In the genomic region with DNA sequence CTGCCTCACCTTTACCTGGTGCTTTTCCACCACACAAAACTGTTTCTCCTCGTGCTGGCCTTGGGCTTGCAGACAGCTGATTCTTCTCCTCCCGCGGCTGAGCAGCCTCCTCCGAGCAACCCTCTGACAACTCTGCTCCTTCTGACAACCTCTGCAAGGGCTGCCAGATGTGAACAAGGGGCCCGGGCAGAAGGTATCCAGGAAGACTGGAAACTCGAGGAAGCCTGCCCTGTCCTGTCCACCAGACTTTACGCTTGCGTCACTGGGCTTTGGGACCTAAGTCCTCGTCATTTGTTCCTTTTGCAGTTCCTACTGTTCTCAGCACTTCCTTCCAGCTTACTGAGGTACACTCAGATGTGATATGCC, we compare ENCODE assay signal across 1 cellular context.
TF ChIP-seq lines count a peak whose summit lies in the region.

No MANE protein-coding gene starts in this region.

TF ChIP-seq in GM23338, 12 proteins besides CTCF, POLR2A, EP300 and RAD21 (continued from another document):
- TF ChIP-seq, protein P1, sequence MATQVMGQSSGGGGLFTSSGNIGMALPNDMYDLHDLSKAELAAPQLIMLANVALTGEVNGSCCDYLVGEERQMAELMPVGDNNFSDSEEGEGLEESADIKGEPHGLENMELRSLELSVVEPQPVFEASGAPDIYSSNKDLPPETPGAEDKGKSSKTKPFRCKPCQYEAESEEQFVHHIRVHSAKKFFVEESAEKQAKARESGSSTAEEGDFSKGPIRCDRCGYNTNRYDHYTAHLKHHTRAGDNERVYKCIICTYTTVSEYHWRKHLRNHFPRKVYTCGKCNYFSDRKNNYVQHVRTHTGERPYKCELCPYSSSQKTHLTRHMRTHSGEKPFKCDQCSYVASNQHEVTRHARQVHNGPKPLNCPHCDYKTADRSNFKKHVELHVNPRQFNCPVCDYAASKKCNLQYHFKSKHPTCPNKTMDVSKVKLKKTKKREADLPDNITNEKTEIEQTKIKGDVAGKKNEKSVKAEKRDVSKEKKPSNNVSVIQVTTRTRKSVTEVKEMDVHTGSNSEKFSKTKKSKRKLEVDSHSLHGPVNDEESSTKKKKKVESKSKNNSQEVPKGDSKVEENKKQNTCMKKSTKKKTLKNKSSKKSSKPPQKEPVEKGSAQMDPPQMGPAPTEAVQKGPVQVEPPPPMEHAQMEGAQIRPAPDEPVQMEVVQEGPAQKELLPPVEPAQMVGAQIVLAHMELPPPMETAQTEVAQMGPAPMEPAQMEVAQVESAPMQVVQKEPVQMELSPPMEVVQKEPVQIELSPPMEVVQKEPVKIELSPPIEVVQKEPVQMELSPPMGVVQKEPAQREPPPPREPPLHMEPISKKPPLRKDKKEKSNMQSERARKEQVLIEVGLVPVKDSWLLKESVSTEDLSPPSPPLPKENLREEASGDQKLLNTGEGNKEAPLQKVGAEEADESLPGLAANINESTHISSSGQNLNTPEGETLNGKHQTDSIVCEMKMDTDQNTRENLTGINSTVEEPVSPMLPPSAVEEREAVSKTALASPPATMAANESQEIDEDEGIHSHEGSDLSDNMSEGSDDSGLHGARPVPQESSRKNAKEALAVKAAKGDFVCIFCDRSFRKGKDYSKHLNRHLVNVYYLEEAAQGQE (IDR thresholded peaks at IDR 0.05; ENCODE audit: unreplicated experiment) = no peak
- TF ChIP-seq, protein P2, sequence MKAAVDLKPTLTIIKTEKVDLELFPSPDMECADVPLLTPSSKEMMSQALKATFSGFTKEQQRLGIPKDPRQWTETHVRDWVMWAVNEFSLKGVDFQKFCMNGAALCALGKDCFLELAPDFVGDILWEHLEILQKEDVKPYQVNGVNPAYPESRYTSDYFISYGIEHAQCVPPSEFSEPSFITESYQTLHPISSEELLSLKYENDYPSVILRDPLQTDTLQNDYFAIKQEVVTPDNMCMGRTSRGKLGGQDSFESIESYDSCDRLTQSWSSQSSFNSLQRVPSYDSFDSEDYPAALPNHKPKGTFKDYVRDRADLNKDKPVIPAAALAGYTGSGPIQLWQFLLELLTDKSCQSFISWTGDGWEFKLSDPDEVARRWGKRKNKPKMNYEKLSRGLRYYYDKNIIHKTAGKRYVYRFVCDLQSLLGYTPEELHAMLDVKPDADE (IDR thresholded peaks at IDR 0.05) = no peak
- no peak for TF ChIP-seq EZH2 (IDR thresholded peaks at IDR 0.05; ENCODE audit: low read depth, unreplicated experiment)
- TF ChIP-seq, protein P3, sequence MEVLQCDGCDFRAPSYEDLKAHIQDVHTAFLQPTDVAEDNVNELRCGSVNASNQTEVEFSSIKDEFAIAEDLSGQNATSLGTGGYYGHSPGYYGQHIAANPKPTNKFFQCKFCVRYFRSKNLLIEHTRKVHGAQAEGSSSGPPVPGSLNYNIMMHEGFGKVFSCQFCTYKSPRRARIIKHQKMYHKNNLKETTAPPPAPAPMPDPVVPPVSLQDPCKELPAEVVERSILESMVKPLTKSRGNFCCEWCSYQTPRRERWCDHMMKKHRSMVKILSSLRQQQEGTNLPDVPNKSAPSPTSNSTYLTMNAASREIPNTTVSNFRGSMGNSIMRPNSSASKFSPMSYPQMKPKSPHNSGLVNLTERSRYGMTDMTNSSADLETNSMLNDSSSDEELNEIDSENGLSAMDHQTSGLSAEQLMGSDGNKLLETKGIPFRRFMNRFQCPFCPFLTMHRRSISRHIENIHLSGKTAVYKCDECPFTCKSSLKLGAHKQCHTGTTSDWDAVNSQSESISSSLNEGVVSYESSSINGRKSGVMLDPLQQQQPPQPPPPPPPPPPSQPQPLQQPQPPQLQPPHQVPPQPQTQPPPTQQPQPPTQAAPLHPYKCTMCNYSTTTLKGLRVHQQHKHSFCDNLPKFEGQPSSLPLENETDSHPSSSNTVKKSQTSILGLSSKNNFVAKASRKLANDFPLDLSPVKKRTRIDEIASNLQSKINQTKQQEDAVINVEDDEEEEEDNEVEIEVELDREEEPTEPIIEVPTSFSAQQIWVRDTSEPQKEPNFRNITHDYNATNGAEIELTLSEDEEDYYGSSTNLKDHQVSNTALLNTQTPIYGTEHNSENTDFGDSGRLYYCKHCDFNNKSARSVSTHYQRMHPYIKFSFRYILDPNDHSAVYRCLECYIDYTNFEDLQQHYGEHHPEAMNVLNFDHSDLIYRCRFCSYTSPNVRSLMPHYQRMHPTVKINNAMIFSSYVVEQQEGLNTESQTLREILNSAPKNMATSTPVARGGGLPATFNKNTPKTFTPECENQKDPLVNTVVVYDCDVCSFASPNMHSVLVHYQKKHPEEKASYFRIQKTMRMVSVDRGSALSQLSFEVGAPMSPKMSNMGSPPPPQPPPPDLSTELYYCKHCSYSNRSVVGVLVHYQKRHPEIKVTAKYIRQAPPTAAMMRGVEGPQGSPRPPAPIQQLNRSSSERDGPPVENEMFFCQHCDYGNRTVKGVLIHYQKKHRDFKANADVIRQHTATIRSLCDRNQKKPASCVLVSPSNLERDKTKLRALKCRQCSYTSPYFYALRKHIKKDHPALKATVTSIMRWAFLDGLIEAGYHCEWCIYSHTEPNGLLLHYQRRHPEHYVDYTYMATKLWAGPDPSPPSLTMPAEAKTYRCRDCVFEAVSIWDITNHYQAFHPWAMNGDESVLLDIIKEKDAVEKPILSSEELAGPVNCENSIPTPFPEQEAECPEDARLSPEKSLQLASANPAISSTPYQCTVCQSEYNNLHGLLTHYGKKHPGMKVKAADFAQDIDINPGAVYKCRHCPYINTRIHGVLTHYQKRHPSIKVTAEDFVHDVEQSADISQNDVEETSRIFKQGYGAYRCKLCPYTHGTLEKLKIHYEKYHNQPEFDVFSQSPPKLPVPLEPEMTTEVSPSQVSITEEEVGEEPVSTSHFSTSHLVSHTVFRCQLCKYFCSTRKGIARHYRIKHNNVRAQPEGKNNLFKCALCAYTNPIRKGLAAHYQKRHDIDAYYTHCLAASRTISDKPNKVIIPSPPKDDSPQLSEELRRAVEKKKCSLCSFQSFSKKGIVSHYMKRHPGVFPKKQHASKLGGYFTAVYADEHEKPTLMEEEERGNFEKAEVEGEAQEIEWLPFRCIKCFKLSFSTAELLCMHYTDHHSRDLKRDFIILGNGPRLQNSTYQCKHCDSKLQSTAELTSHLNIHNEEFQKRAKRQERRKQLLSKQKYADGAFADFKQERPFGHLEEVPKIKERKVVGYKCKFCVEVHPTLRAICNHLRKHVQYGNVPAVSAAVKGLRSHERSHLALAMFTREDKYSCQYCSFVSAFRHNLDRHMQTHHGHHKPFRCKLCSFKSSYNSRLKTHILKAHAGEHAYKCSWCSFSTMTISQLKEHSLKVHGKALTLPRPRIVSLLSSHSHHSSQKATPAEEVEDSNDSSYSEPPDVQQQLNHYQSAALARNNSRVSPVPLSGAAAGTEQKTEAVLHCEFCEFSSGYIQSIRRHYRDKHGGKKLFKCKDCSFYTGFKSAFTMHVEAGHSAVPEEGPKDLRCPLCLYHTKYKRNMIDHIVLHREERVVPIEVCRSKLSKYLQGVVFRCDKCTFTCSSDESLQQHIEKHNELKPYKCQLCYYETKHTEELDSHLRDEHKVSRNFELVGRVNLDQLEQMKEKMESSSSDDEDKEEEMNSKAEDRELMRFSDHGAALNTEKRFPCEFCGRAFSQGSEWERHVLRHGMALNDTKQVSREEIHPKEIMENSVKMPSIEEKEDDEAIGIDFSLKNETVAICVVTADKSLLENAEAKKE (CRISPR knock-in tag; IDR thresholded peaks at IDR 0.05) = no peak
TF ChIP-seq in GM23338: peak in this region for 0.
